In genomic region chr5:79985288-79985687, GRCh38 we compare ENCODE assay signal across 16 cellular contexts. TPM values are rescaled to one million over a fixed set of nuclear protein-coding genes. Genes with fewer than 3 reads are reported as not detected.
DNase-seq lines count a peak whose midpoint lies in the region; ATAC-seq, FAIRE-seq and TF ChIP-seq lines count a peak whose summit lies in the region.
"Had no signal": no experiment of that assay in that cellular context is flagged by ENCODE, and none has a peak within 500 bp of the region (broad histone marks: within the 10 kb centered on the region; RNA-seq: fewer than 3 reads in every experiment).

No MANE protein-coding gene starts in this region.

- peak overlapping the region; percentile 25 for H3K27ac Mint-ChIP-seq in activated CD4-positive, alpha-beta T cell treated with anti-CD3 and anti-CD28 coated beads for 36 hours
- no peak overlapping the region for H3K27ac Mint-ChIP-seq in activated CD4-positive, alpha-beta T cell treated with anti-CD3 and anti-CD28 coated beads, Interleukin-2, amount 10 ng/mL, durations not matched to agents 7 days and 5 days
- peak overlapping the region; percentile 63 for H3K27ac Mint-ChIP-seq in activated T-cell treated with anti-CD3 and anti-CD28 coated beads, Interleukin-2, amount 50 U/mL, for 72 hours
- H3K27ac Mint-ChIP-seq in activated T-helper 17 cell treated with anti-CD3 and anti-CD28 coated beads, Interleukin-2, amount 50 U/mL, for 72 hours: peak overlapping the region; percentile 92

- no peak overlapping the region for H2AFZ ChIP-seq in HepG2 (ENCODE audit: low read length)

- no peak for TF ChIP-seq CTCF in HepG2 (CRISPR knock-in tag; IDR thresholded peaks at IDR 0.05)

- H3K9me3 Mint-ChIP-seq in activated CD4-positive, alpha-beta T cell treated with anti-CD3 and anti-CD28 coated beads for 36 hours (ENCODE audit: low read depth): no peaks in the 10 kb centered on the region
- no peaks in the 10 kb centered on the region for H3K9me3 Mint-ChIP-seq in activated CD4-positive, alpha-beta T cell treated with anti-CD3 and anti-CD28 coated beads, Interleukin-2, amount 10 ng/mL, durations not matched to agents 7 days and 5 days
- no peaks in the 10 kb centered on the region for H3K9me3 Mint-ChIP-seq in activated T-cell treated with anti-CD3 and anti-CD28 coated beads, Interleukin-2, amount 50 U/mL, for 72 hours
- H3K9me3 Mint-ChIP-seq in activated T-helper 17 cell treated with anti-CD3 and anti-CD28 coated beads, Interleukin-2, amount 50 U/mL, for 72 hours: no peaks in the 10 kb centered on the region
- H3K9me3 Mint-ChIP-seq: CD8-positive, alpha-beta memory T cell; H9 had no signal

- no peaks in the 10 kb centered on the region for H3K9me3 ChIP-seq in HepG2 (ENCODE audit: low read length)

- H3K79me2 ChIP-seq in HepG2 (ENCODE audit: insufficient read depth, low read length): peaks cover 4% of the 10 kb centered on the region

- TF ChIP-seq EP300 in HepG2 (IDR thresholded peaks at IDR 0.05; ENCODE audit: low read depth in 2 of 2, low read length in 2 of 2) (no peak), HepG2 (CRISPR knock-in tag; IDR thresholded peaks at IDR 0.05; ENCODE audit: borderline replicate concordance) (no peak)

- no peaks in the 10 kb centered on the region for H3K27me3 Mint-ChIP-seq in activated CD4-positive, alpha-beta T cell treated with anti-CD3 and anti-CD28 coated beads for 36 hours
- H3K27me3 Mint-ChIP-seq in activated CD4-positive, alpha-beta T cell treated with anti-CD3 and anti-CD28 coated beads, Interleukin-2, amount 10 ng/mL, durations not matched to agents 7 days and 5 days: no peaks in the 10 kb centered on the region
- no peaks in the 10 kb centered on the region for H3K27me3 Mint-ChIP-seq in activated T-cell treated with anti-CD3 and anti-CD28 coated beads, Interleukin-2, amount 50 U/mL, for 72 hours (ENCODE audit: low read depth)
- H3K27me3 Mint-ChIP-seq in activated T-helper 17 cell treated with anti-CD3 and anti-CD28 coated beads, Interleukin-2, amount 50 U/mL, for 72 hours: no peaks in the 10 kb centered on the region
- H3K27me3 Mint-ChIP-seq: CD8-positive, alpha-beta memory T cell had no signal

- no peak for DNase-seq in activated CD4-positive, alpha-beta T cell treated with anti-CD3 and anti-CD28 coated beads for 36 hours
- DNase-seq in activated CD4-positive, alpha-beta T cell treated with anti-CD3 and anti-CD28 coated beads, Interleukin-2, amount 10 ng/mL, durations not matched to agents 7 days and 5 days: no peak
- no peak for DNase-seq in activated T-cell treated with anti-CD3 and anti-CD28 coated beads, Interleukin-2, amount 50 U/mL, for 72 hours
- no peak for DNase-seq in activated T-cell treated with anti-CD3 and anti-CD28 coated beads for 4 hours
- DNase-seq in HepG2 (ENCODE audit: low spot score): no peak
- DNase-seq in T-helper 1 cell: no peak
- DNase-seq: 8988T; AML-193; CD8-positive, alpha-beta memory T cell; DMS53; GF-D8; GOT3; H9 had no signal

- intact Hi-C loops in activated CD4-positive, alpha-beta T cell treated with anti-CD3 and anti-CD28 coated beads for 36 hours (cut with DNase I, micrococcal nuclease): loop anchor here in 1 of 2 experiments (5.0 kb wide), 1 partner anchor 58 kb away; no protein-coding TSS in a partner anchor
- intact Hi-C loops in HepG2 (cut with micrococcal nuclease; ENCODE audit: unreplicated experiment): no loop called here

- in situ Hi-C loops in HepG2 (cut with HindIII; ENCODE audit: extremely low pct_ligation_motif_present, low pct_unique_long_range_greater_than_20kb): no loop called here

- no peak overlapping the region for H3K27ac ChIP-seq in HepG2 (ENCODE audit: extremely low read length, insufficient read depth, low read length)
- H3K27ac ChIP-seq: BLaER1 had no signal

- POLR2A ChIA-PET in activated CD4-positive, alpha-beta T cell treated with anti-CD3 and anti-CD28 coated beads for 36 hours (lab: Charles Lee): no interaction called here
- POLR2A ChIA-PET in activated CD4-positive, alpha-beta T cell treated with anti-CD3 and anti-CD28 coated beads, Interleukin-2, amount 10 ng/mL, durations not matched to agents 7 days and 5 days (lab: Charles Lee): no interaction called here
- POLR2A ChIA-PET in HepG2 (lab: Yijun Ruan, JAX): no interaction called here

- TF ChIP-seq POLR2A in HepG2 (IDR thresholded peaks at IDR 0.05; ENCODE audit: insufficient read depth in 1 of 2, low read depth in 2 of 2, low read length in 2 of 2): no peak

- BruUV-seq in HepG2 (replicated peaks; lab: Mats Ljungman, UMichigan): no TSS peak

- H3K4me3 Mint-ChIP-seq in activated CD4-positive, alpha-beta T cell treated with anti-CD3 and anti-CD28 coated beads for 36 hours: no peak overlapping the region
- no peak overlapping the region for H3K4me3 Mint-ChIP-seq in activated CD4-positive, alpha-beta T cell treated with anti-CD3 and anti-CD28 coated beads, Interleukin-2, amount 10 ng/mL, durations not matched to agents 7 days and 5 days
- H3K4me3 Mint-ChIP-seq in activated T-cell treated with anti-CD3 and anti-CD28 coated beads, Interleukin-2, amount 50 U/mL, for 72 hours: peak overlapping the region in 1 of 2 donors; percentile 58
- H3K4me3 Mint-ChIP-seq in activated T-helper 17 cell treated with anti-CD3 and anti-CD28 coated beads, Interleukin-2, amount 50 U/mL, for 72 hours: peak overlapping the region; percentile 23
- H3K4me3 Mint-ChIP-seq: CD8-positive, alpha-beta memory T cell; H9 had no signal

- H3K4me1 Mint-ChIP-seq in activated CD4-positive, alpha-beta T cell treated with anti-CD3 and anti-CD28 coated beads for 36 hours: peaks cover 72% of the 10 kb centered on the region
- H3K4me1 Mint-ChIP-seq in activated CD4-positive, alpha-beta T cell treated with anti-CD3 and anti-CD28 coated beads, Interleukin-2, amount 10 ng/mL, durations not matched to agents 7 days and 5 days: peaks cover 59% of the 10 kb centered on the region
- peaks cover 77% of the 10 kb centered on the region for H3K4me1 Mint-ChIP-seq in activated T-cell treated with anti-CD3 and anti-CD28 coated beads, Interleukin-2, amount 50 U/mL, for 72 hours (ENCODE audit: low read depth)
- peaks cover 24% of the 10 kb centered on the region for H3K4me1 Mint-ChIP-seq in activated T-helper 17 cell treated with anti-CD3 and anti-CD28 coated beads, Interleukin-2, amount 50 U/mL, for 72 hours

- CTCF ChIA-PET in activated CD4-positive, alpha-beta T cell treated with anti-CD3 and anti-CD28 coated beads for 36 hours (lab: Charles Lee): interaction anchor here (0.6 to 1.3 kb wide), 7 partner anchors 11 to 106 kb away, joined by 3 to 6 read pairs (median 3); no protein-coding TSS in a partner anchor
- CTCF ChIA-PET in activated CD4-positive, alpha-beta T cell treated with anti-CD3 and anti-CD28 coated beads, Interleukin-2, amount 10 ng/mL, durations not matched to agents 7 days and 5 days (lab: Charles Lee): interaction anchor here (0.5 to 0.6 kb wide), 2 partner anchors 11 to 601 kb away, joined by 3 read pairs; no protein-coding TSS in a partner anchor
- CTCF ChIA-PET in HepG2 (lab: Yijun Ruan, JAX; ENCODE audit: low intra/inter-chr PET ratio, low total read pairs): no interaction called here

- ATAC-seq in activated CD4-positive, alpha-beta T cell treated with anti-CD3 and anti-CD28 coated beads for 36 hours: no peak
- no peak for ATAC-seq in activated T-cell treated with anti-CD3 and anti-CD28 coated beads, Interleukin-2, amount 50 U/mL, for 72 hours (replicated peaks in 1 of 2)
- no peak for ATAC-seq in activated T-helper 17 cell treated with anti-CD3 and anti-CD28 coated beads, Interleukin-2, amount 50 U/mL, for 72 hours (replicated peaks)
- ATAC-seq in HepG2: no peak

- no peak for FAIRE-seq in HepG2 (lab: Jason Lieb, UNC)
- FAIRE-seq: GM19239 had no signal

- no peaks in the 10 kb centered on the region for H4K20me1 ChIP-seq in HepG2 (ENCODE audit: insufficient read depth, low read length)
- H4K20me1 ChIP-seq: BLaER1 had no signal

- peaks cover 71% of the 10 kb centered on the region for H3K36me3 Mint-ChIP-seq in activated CD4-positive, alpha-beta T cell treated with anti-CD3 and anti-CD28 coated beads for 36 hours (ENCODE audit: low read depth)
- H3K36me3 Mint-ChIP-seq in activated CD4-positive, alpha-beta T cell treated with anti-CD3 and anti-CD28 coated beads, Interleukin-2, amount 10 ng/mL, durations not matched to agents 7 days and 5 days (ENCODE audit: low read depth): peaks cover 71% of the 10 kb centered on the region
- H3K36me3 Mint-ChIP-seq in activated T-cell treated with anti-CD3 and anti-CD28 coated beads, Interleukin-2, amount 50 U/mL, for 72 hours (ENCODE audit: insufficient read depth in 2 of 2): peaks cover 9 to 52% of the 10 kb centered on the region in 2 donors
- H3K36me3 Mint-ChIP-seq in activated T-helper 17 cell treated with anti-CD3 and anti-CD28 coated beads, Interleukin-2, amount 50 U/mL, for 72 hours (ENCODE audit: low read depth): peaks cover 96% of the 10 kb centered on the region

- no peak overlapping the region for H3K4me2 ChIP-seq in HepG2 (ENCODE audit: low read depth, low read length)
- H3K4me2 ChIP-seq: BLaER1 had no signal

- H3K9ac ChIP-seq in HepG2 (ENCODE audit: insufficient read depth, low read depth, low read length): no peak overlapping the region
- H3K9ac ChIP-seq: BLaER1 had no signal

- H3K4me3 ChIP-seq in HepG2 (replicated peaks in 1 of 3; ENCODE audit: insufficient read depth in 1 of 3, low read depth in 2 of 3, low read length in 3 of 3): no peak overlapping the region
- H3K4me3 ChIP-seq: BLaER1 had no signal

- WGBS in HepG2 (ENCODE audit: low lambda C conversion rate): 52% methylated on average over 2 of the region's 2 CpGs

- no peak for TF ChIP-seq RAD21 in HepG2 (CRISPR knock-in tag; IDR thresholded peaks at IDR 0.05)

- H3K27me3 ChIP-seq in HepG2 (ENCODE audit: control insufficient read depth in 1 of 2, insufficient read depth in 2 of 2, low read length in 2 of 2): no peaks in the 10 kb centered on the region
- H3K27me3 ChIP-seq: BLaER1 had no signal

- peaks cover 18% of the 10 kb centered on the region for H3K4me1 ChIP-seq in HepG2 (ENCODE audit: insufficient read depth, low read length)

- H3K36me3 ChIP-seq in HepG2 (replicated peaks in 1 of 2; ENCODE audit: control insufficient read depth in 1 of 2, insufficient read depth in 2 of 2, low read length in 2 of 2): peaks cover 3 to 54% of the 10 kb centered on the region in 2 experiments; a peak in 3 of 5 replicates
- H3K36me3 ChIP-seq: BLaER1 had no signal

RNA-seq across cellular contexts. Expression of gene MTX3, which starts 5.8 kb away (rescaled TPM):
- 10 to 100 TPM; 11.9 to 14.3 TPM for total RNA-seq in activated CD4-positive, alpha-beta T cell treated with anti-CD3 and anti-CD28 coated beads for 36 hours
- total RNA-seq in activated CD4-positive, alpha-beta T cell treated with anti-CD3 and anti-CD28 coated beads, Interleukin-2, amount 10 ng/mL, durations not matched to agents 7 days and 5 days: 10 to 100 TPM; 15.5 to 15.6 TPM
- 10 to 100 TPM; 26.6 to 33.1 TPM for total RNA-seq in activated T-cell treated with anti-CD3 and anti-CD28 coated beads, Interleukin-2, amount 50 U/mL, for 72 hours
- total RNA-seq in activated T-helper 17 cell treated with anti-CD3 and anti-CD28 coated beads, Interleukin-2, amount 50 U/mL, for 72 hours: 10 to 100 TPM; 25.4 to 35.2 TPM
- 16.7 and 18.5 TPM in 2 replicates for total RNA-seq in HepG2 (2016; rRNA removed; fragmentation: Illumina TruSeq; extraction: Trizol)
- total RNA-seq in HepG2 (2016; cell fraction: cytosol; rRNA removed; fragmentation: Illumina TruSeq; extraction: Trizol; ENCODE audit: low read depth): 1.8 and 2.4 TPM in 2 replicates
- 15.3 and 19.1 TPM in 2 replicates for total RNA-seq in HepG2 (2016; cell fraction: insoluble cytoplasmic fraction; rRNA removed; fragmentation: Illumina TruSeq; extraction: Trizol)
- 3.9 and 5.3 TPM in 2 replicates for total RNA-seq in HepG2 (2016; cell fraction: membrane; rRNA removed; fragmentation: Illumina TruSeq; extraction: Trizol)
- 23.1 and 23.6 TPM in 2 replicates for total RNA-seq in HepG2 (2016; cell fraction: nucleus; rRNA removed; fragmentation: Illumina TruSeq; extraction: Trizol)
- 9.0 and 9.9 TPM in 2 replicates for polyA plus RNA-seq in HepG2 (2011; rRNA removed)
- 2.6 and 4.0 TPM in 2 replicates for polyA plus RNA-seq in HepG2 (2011; cell fraction: cytosol; rRNA removed)
- polyA plus RNA-seq in HepG2 (2011; cell fraction: nucleus; rRNA removed): 9.6 and 13.7 TPM in 2 replicates
- 6.3 and 8.5 TPM in 2 replicates for polyA plus RNA-seq in HepG2 (2012)
- polyA plus RNA-seq in HepG2 (2016; cell fraction: cytosol; fragmentation: Illumina TruSeq; extraction: Trizol; ENCODE audit: low read depth): 0.60 and 0.66 TPM in 2 replicates
- polyA plus RNA-seq in HepG2 (2016; cell fraction: insoluble cytoplasmic fraction; fragmentation: Illumina TruSeq; extraction: Trizol; ENCODE audit: low read depth): 9.3 and 11.2 TPM in 2 replicates
- 1.1 and 1.4 TPM in 2 replicates for polyA plus RNA-seq in HepG2 (2016; cell fraction: membrane; fragmentation: Illumina TruSeq; extraction: Trizol; ENCODE audit: low read depth)
- polyA plus RNA-seq in HepG2 (2016; cell fraction: nucleus; fragmentation: Illumina TruSeq; extraction: Trizol; ENCODE audit: insufficient read depth, low read depth): 38.4 and 40.1 TPM in 2 replicates
- polyA minus RNA-seq in HepG2 (2011; rRNA and poly(A)+ RNA removed; ENCODE audit: low replicate concordance): 6.7 and 14.5 TPM in 2 replicates
- 5.8 and 6.8 TPM in 2 replicates for polyA minus RNA-seq in HepG2 (2011; cell fraction: cytosol; rRNA and poly(A)+ RNA removed)
- 18.0 and 19.5 TPM in 2 replicates for polyA minus RNA-seq in HepG2 (2011; cell fraction: nucleus; rRNA and poly(A)+ RNA removed)

RNA-seq across cellular contexts. Expression of gene THBS4, which starts 49.9 kb away (rescaled TPM):
- 1 to 10 TPM; 2.1 to 2.3 TPM for total RNA-seq in activated CD4-positive, alpha-beta T cell treated with anti-CD3 and anti-CD28 coated beads for 36 hours
- total RNA-seq in activated CD4-positive, alpha-beta T cell treated with anti-CD3 and anti-CD28 coated beads, Interleukin-2, amount 10 ng/mL, durations not matched to agents 7 days and 5 days: under 1 TPM; 0.64 to 0.85 TPM
- 1 to 10 TPM; 4.7 to 6.7 TPM for total RNA-seq in activated T-cell treated with anti-CD3 and anti-CD28 coated beads, Interleukin-2, amount 50 U/mL, for 72 hours
- total RNA-seq in activated T-helper 17 cell treated with anti-CD3 and anti-CD28 coated beads, Interleukin-2, amount 50 U/mL, for 72 hours: 1 to 10 TPM; 1.7 to 3.5 TPM
- total RNA-seq in HepG2 (2016; rRNA removed; fragmentation: Illumina TruSeq; extraction: Trizol): 0.60 and 0.98 TPM in 2 replicates
- total RNA-seq in HepG2 (2016; cell fraction: cytosol; rRNA removed; fragmentation: Illumina TruSeq; extraction: Trizol; ENCODE audit: low read depth): 0.71 TPM in 1 of 2 replicates, not detected in the other
- 0.97 and 1.1 TPM in 2 replicates for total RNA-seq in HepG2 (2016; cell fraction: insoluble cytoplasmic fraction; rRNA removed; fragmentation: Illumina TruSeq; extraction: Trizol)
- 0.06 and 0.31 TPM in 2 replicates for total RNA-seq in HepG2 (2016; cell fraction: membrane; rRNA removed; fragmentation: Illumina TruSeq; extraction: Trizol)
- total RNA-seq in HepG2 (2016; cell fraction: nucleus; rRNA removed; fragmentation: Illumina TruSeq; extraction: Trizol): 0.44 and 1.5 TPM in 2 replicates
- 1.0 and 1.2 TPM in 2 replicates for polyA plus RNA-seq in HepG2 (2011; rRNA removed)
- 0.46 and 0.53 TPM in 2 replicates for polyA plus RNA-seq in HepG2 (2011; cell fraction: cytosol; rRNA removed)
- polyA plus RNA-seq in HepG2 (2011; cell fraction: nucleus; rRNA removed): 1.5 and 1.6 TPM in 2 replicates
- 0.72 and 1.9 TPM in 2 replicates for polyA plus RNA-seq in HepG2 (2012)
- 0.16 TPM in 1 of 2 replicates, not detected in the other for polyA plus RNA-seq in HepG2 (2016; cell fraction: cytosol; fragmentation: Illumina TruSeq; extraction: Trizol; ENCODE audit: low read depth)
- polyA plus RNA-seq in HepG2 (2016; cell fraction: insoluble cytoplasmic fraction; fragmentation: Illumina TruSeq; extraction: Trizol; ENCODE audit: low read depth): 0.58 and 0.60 TPM in 2 replicates
- polyA plus RNA-seq in HepG2 (2016; cell fraction: membrane; fragmentation: Illumina TruSeq; extraction: Trizol; ENCODE audit: low read depth): 0.21 TPM in 1 of 2 replicates, not detected in the other
- 0.73 and 0.78 TPM in 2 replicates for polyA plus RNA-seq in HepG2 (2016; cell fraction: nucleus; fragmentation: Illumina TruSeq; extraction: Trizol; ENCODE audit: insufficient read depth, low read depth)
- polyA minus RNA-seq in HepG2 (2011; rRNA and poly(A)+ RNA removed; ENCODE audit: low replicate concordance): 0.46 and 0.56 TPM in 2 replicates
- not detected in 2 replicates for polyA minus RNA-seq in HepG2 (2011; cell fraction: cytosol; rRNA and poly(A)+ RNA removed)
- polyA minus RNA-seq in HepG2 (2011; cell fraction: nucleus; rRNA and poly(A)+ RNA removed): 1.2 and 1.3 TPM in 2 replicates
- polyA plus RNA-seq: CD8-positive, alpha-beta memory T cell had no signal
